ENCODE assay signal across 1 cellular context in the genomic region with DNA sequence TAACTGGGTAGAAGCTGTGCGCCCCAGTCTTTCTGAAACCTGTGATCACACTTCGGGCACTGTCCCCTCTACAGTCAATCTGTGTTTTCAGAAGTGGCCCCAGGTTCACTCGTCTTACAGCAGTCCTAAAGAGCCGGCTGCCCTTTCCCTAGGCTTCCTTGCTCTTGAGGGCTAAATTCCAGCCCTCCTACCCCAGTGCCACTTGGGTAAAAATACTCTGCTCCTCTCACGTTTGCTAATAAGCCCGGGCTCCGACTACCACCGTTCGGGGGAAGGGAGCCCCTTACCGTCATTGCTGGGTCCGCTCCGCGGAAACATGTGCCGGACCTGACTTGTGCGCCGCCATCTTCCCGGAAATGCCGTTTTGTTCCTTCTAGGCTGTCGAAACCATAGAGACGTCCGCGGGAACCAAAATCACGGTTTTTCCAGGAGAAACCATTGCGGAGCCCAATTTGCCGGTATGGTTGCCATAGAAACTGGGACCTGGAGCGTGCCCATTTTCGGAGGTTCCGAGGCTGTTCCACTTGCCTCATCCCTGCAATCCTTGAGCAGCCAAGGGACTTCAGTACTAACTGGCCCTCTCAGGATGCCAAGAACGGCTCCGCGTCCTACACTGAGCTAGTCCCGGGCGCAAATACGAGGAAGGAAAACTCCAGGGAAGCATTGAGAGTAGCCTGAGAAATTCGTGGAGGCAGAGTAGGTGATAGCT.
TF ChIP-seq lines count a peak whose summit lies in the region.

Gene GPATCH4, minus strand, starts transcription at position 358 of the 709 bp plus-strand sequence.

TF ChIP-seq in A549, 52 proteins besides CTCF, POLR2A, EP300 and RAD21 (continued from another document):
- peak; percentile 99 for TF ChIP-seq MAX (IDR thresholded peaks at IDR 0.05)
- no peak for TF ChIP-seq NPAS2 (CRISPR knock-in tag; IDR thresholded peaks at IDR 0.05; ENCODE audit: borderline replicate concordance)
- TF ChIP-seq TP53 (CRISPR knock-in tag; IDR thresholded peaks at IDR 0.05): no peak
- TF ChIP-seq NFE2L2 (conservative IDR thresholded peaks at IDR 0.05; ENCODE audit: low read length): no peak
- TF ChIP-seq POLR2AphosphoS2 (conservative IDR thresholded peaks at IDR 0.05; ENCODE audit: low read length): no peak
- TF ChIP-seq MAZ (IDR thresholded peaks at IDR 0.05; ENCODE audit: borderline replicate concordance, low read depth, low read length): no peak
- no peak for TF ChIP-seq RNF2 (IDR thresholded peaks at IDR 0.05; ENCODE audit: borderline replicate concordance, low read depth)
- no peak for TF ChIP-seq CBX2 (IDR thresholded peaks at IDR 0.05; ENCODE audit: borderline replicate concordance, low read depth)
- TF ChIP-seq FOXS1 (CRISPR knock-in tag; IDR thresholded peaks at IDR 0.05): no peak
- TF ChIP-seq BCL3 (IDR thresholded peaks at IDR 0.05): peak; percentile 74; the same call in 2 of the 3 replicates
- peak; percentile 43 for TF ChIP-seq E2F6 (IDR thresholded peaks at IDR 0.05; ENCODE audit: borderline replicate concordance, low read depth)
- no peak for TF ChIP-seq HDAC2 (IDR thresholded peaks at IDR 0.05)
- TF ChIP-seq RARB (CRISPR knock-in tag; IDR thresholded peaks at IDR 0.05): no peak
- TF ChIP-seq ESRRA (IDR thresholded peaks at IDR 0.05; ENCODE audit: borderline replicate concordance, low read length): no peak
- no peak for TF ChIP-seq ZFP36 (IDR thresholded peaks at IDR 0.05; ENCODE audit: borderline replicate concordance, partially characterized antibody)
- no peak for TF ChIP-seq NR3C1 (IDR thresholded peaks at IDR 0.05)
- TF ChIP-seq ZC3H11A (IDR thresholded peaks at IDR 0.05): no peak
- TF ChIP-seq, protein P1, sequence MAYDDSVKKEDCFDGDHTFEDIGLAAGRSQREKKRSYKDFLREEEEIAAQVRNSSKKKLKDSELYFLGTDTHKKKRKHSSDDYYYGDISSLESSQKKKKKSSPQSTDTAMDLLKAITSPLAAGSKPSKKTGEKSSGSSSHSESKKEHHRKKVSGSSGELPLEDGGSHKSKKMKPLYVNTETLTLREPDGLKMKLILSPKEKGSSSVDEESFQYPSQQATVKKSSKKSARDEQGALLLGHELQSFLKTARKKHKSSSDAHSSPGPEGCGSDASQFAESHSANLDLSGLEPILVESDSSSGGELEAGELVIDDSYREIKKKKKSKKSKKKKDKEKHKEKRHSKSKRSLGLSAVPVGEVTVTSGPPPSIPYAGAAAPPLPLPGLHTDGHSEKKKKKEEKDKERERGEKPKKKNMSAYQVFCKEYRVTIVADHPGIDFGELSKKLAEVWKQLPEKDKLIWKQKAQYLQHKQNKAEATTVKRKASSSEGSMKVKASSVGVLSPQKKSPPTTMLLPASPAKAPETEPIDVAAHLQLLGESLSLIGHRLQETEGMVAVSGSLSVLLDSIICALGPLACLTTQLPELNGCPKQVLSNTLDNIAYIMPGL (CRISPR knock-in tag; IDR thresholded peaks at IDR 0.05; ENCODE audit: borderline replicate concordance): 0 out of 2 replicates have a peak, but pooled peaks have one; percentile 63
- TF ChIP-seq TFCP2L1 (CRISPR knock-in tag; IDR thresholded peaks at IDR 0.05): no peak
- TF ChIP-seq BHLHE40 (IDR thresholded peaks at IDR 0.05; ENCODE audit: low read depth, low read length): no peak
- TF ChIP-seq CHD2 (IDR thresholded peaks at IDR 0.05; ENCODE audit: low read length, partially characterized antibody): no peak
- no peak for TF ChIP-seq ZNF302 (CRISPR knock-in tag; IDR thresholded peaks at IDR 0.05)
- 0 out of 2 replicates have a peak, but pooled peaks have one; percentile 25 for TF ChIP-seq FOSB (CRISPR knock-in tag; IDR thresholded peaks at IDR 0.05)
- no peak for TF ChIP-seq HOXB13 (CRISPR knock-in tag; IDR thresholded peaks at IDR 0.05; ENCODE audit: low read depth)
- peak; percentile 76; the same call in 1 of the 2 replicates for TF ChIP-seq EHF (CRISPR knock-in tag; IDR thresholded peaks at IDR 0.05)
- no peak for TF ChIP-seq CHD4 (IDR thresholded peaks at IDR 0.05; ENCODE audit: borderline replicate concordance)
- no peak for TF ChIP-seq REST (IDR thresholded peaks at IDR 0.05)
- TF ChIP-seq, protein P2, sequence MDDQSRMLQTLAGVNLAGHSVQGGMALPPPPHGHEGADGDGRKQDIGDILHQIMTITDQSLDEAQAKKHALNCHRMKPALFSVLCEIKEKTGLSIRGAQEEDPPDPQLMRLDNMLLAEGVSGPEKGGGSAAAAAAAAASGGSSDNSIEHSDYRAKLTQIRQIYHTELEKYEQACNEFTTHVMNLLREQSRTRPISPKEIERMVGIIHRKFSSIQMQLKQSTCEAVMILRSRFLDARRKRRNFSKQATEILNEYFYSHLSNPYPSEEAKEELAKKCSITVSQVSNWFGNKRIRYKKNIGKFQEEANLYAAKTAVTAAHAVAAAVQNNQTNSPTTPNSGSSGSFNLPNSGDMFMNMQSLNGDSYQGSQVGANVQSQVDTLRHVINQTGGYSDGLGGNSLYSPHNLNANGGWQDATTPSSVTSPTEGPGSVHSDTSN (IDR thresholded peaks at IDR 0.05): 0 out of 2 replicates have a peak, but pooled peaks have one; percentile 59
- TF ChIP-seq MYC (IDR thresholded peaks at IDR 0.05; ENCODE audit: borderline replicate concordance, low read length): peak; percentile 97
- TF ChIP-seq, protein P3, sequence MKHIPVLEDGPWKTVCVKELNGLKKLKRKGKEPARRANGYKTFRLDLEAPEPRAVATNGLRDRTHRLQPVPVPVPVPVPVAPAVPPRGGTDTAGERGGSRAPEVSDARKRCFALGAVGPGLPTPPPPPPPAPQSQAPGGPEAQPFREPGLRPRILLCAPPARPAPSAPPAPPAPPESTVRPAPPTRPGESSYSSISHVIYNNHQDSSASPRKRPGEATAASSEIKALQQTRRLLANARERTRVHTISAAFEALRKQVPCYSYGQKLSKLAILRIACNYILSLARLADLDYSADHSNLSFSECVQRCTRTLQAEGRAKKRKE (CRISPR knock-in tag; IDR thresholded peaks at IDR 0.05; ENCODE audit: low read depth): 0 out of 2 replicates have a peak, but pooled peaks have one; percentile 52
- TF ChIP-seq KDM1A (IDR thresholded peaks at IDR 0.05; ENCODE audit: low read depth): no peak
TF ChIP-seq in A549: peak in this region for 13.
